8 cellular contexts compared by ENCODE assay signal in the genomic region with DNA sequence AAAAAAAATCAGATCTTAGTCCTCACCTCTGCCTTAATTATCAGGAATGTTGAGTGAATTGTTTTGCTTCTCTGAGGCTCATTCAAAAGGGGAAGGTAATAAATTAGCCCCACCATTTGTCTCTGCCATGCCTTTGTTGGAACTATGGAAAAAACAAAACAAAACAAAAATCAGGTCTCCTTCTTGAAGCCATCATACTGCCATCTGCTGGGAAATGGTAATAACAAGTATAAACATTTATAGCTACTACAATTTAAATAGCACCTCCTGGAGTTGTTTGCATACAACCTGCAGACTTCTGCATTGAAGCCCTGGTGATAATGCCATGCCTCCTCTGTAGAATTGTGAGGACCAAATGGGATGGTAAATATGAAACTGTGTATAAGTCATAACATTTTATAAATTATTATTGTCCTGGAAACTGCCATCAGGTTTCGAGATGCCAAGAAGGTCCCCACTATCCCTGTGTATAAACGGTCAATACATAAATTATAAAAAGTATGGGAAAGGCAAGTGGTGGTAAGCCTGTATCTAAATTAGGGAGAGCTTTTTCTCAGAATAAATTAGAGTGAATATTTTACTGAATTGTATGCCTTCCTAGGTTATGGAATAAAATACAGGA.
DNase-seq lines count a peak whose midpoint lies in the region; ATAC-seq, FAIRE-seq and TF ChIP-seq lines count a peak whose summit lies in the region.

No MANE protein-coding gene starts in this region.

- H3K4me1 ChIP-seq in small intestine (ENCODE audit: control insufficient read depth in 2 of 2, insufficient read depth in 1 of 2, low read depth in 1 of 2, low read length in 1 of 2), result no peaks in the 10 kb centered on the region

- H3K4me3 ChIP-seq in small intestine (ENCODE audit: low read depth in 1 of 2, low read length in 2 of 2), result no peak overlapping the region

- H3K27me3 Mint-ChIP-seq in glutamatergic neuron (ENCODE audit: unreplicated experiment), result peaks cover 17% of the 10 kb centered on the region

- in situ Hi-C loops in ACHN (cut with HindIII; ENCODE audit: low pct_ligation_motif_present, low pct_unique_long_range_greater_than_20kb, low sequenced_read_pairs) (loop anchor here (25.0 kb wide), 1 partner anchor 650 kb away; a partner anchor contains a TSS), GM13976 (cut with MboI; ENCODE audit: low sequenced_read_pairs, unreplicated experiment) (no loop called here)

- DNase-seq in ACHN, result peak; percentile 84
- peak; percentile 41 for DNase-seq in GM13976 (ENCODE audit: low spot score)
- DNase-seq in NCI-H2081 (lab: John Stamatoyannopoulos, UW), result peak; percentile 51 to 80
- no peak for DNase-seq in glutamatergic neuron
- peak; percentile 64 for DNase-seq in small intestine
- no peak for DNase-seq in activated gamma-delta T cell treated with Interleukin-2 at 50 U/mL for 16 hours

- H3K9me3 ChIP-seq in small intestine (ENCODE audit: control insufficient read depth, low read depth), result no peaks in the 10 kb centered on the region

- no peaks in the 10 kb centered on the region for H3K36me3 ChIP-seq in small intestine (ENCODE audit: control insufficient read depth in 2 of 2, insufficient read depth in 2 of 2, low read length in 2 of 2)

- peaks cover 22% of the 10 kb centered on the region for H3K9me3 Mint-ChIP-seq in glutamatergic neuron (ENCODE audit: unreplicated experiment)

- H3K27ac ChIP-seq in VCaP (peak overlapping the region; percentile 51), small intestine (ENCODE audit: low read depth in 1 of 2, low read length in 1 of 2) (no peak overlapping the region)

- TF ChIP-seq CTCF in GM13976 (IDR thresholded peaks at IDR 0.05; ENCODE audit: borderline replicate concordance, control extremely low read depth, extremely low read depth, insufficient read depth, missing control alignments) (no peak), VCaP (conservative IDR thresholded peaks at IDR 0.05) (peak; percentile 82), glutamatergic neuron (IDR thresholded peaks at IDR 0.05; ENCODE audit: partially characterized antibody, unreplicated experiment) (peak; percentile 23)

- ATAC-seq in HG03439 (IDR thresholded peaks at IDR 0.05; ENCODE audit: unreplicated experiment), result no peak

- H3K27ac Mint-ChIP-seq in glutamatergic neuron (ENCODE audit: unreplicated experiment), result peak overlapping the region; percentile 48

- peaks cover 26% of the 10 kb centered on the region for H3K4me1 Mint-ChIP-seq in glutamatergic neuron (ENCODE audit: low read depth, unreplicated experiment)

- H3K4me3 Mint-ChIP-seq in glutamatergic neuron (ENCODE audit: unreplicated experiment), result peak overlapping the region; percentile 5

- 83 to 94% (median 88%) methylated on average over 2 of the region's 2 CpGs for WGBS in small intestine, 3 donors

- H3K27me3 ChIP-seq in small intestine (ENCODE audit: control insufficient read depth in 2 of 2, insufficient read depth in 2 of 2, low read length in 2 of 2), result no peaks in the 10 kb centered on the region

- H3K36me3 Mint-ChIP-seq in glutamatergic neuron (ENCODE audit: unreplicated experiment), result peaks cover 17% of the 10 kb centered on the region

- no peak for FAIRE-seq in small intestine (lab: Jason Lieb, UNC)

Comparison
In these comparisons a context has a peak if more than half of its experiments do, and no peak if none do; other contexts are left out.
1. DNase-seq: peak in ACHN (single experiment), GM13976 (single experiment), NCI-H2081 (2 of 2) and small intestine (single experiment); none in glutamatergic neuron (single experiment) and activated gamma-delta T cell treated with Interleukin-2 at 50 U/mL for 16 hours (single experiment).